In genomic region chr21:43334214-43334958, GRCh38 we compare ENCODE assay signal across 15 cellular contexts.
DNase-seq lines count a peak whose midpoint lies in the region; ATAC-seq, FAIRE-seq and TF ChIP-seq lines count a peak whose summit lies in the region.
"Had no signal": no experiment of that assay in that cellular context is flagged by ENCODE, and none has a peak within 500 bp of the region (broad histone marks: within the 10 kb centered on the region; RNA-seq: fewer than 3 reads in every experiment).

No MANE protein-coding gene starts in this region.

- H3K4me3 ChIP-seq in ACC112 (ENCODE audit: low read depth, low read length) (no peak overlapping the region), PC-3 (ENCODE audit: low read length) (peak overlapping the region; percentile 62; the same call in 1 of the 2 replicates), H1 (ENCODE audit: extremely low read depth in 1 of 4, insufficient read depth in 2 of 4, low read depth in 3 of 4, low read length in 4 of 4) (no peak overlapping the region), neural progenitor cell (no peak overlapping the region)

- H2AFZ ChIP-seq in ACC112 (ENCODE audit: low read length, unreplicated experiment) (no peak overlapping the region), PC-3 (ENCODE audit: low read length) (no peak overlapping the region), H1 (ENCODE audit: low read length) (no peak overlapping the region), neural progenitor cell (replicated peaks) (no peak overlapping the region)

- no peak overlapping the region for H2BK120ac ChIP-seq in H1 (replicated peaks; ENCODE audit: low read depth, low read length)

- H3K4me1 Mint-ChIP-seq in neural progenitor cell = peaks cover 35% of the 10 kb centered on the region

- peak overlapping the region; percentile 95 for H3K27ac Mint-ChIP-seq in neural progenitor cell
- H3K27ac Mint-ChIP-seq: activated CD8-positive, alpha-beta memory T cell treated with anti-CD3 and anti-CD28 coated beads, Interleukin-2, amount 10 ng/mL, durations not matched to agents 7 days and 5 days had no signal

- no peak overlapping the region for H3K18ac ChIP-seq in H1 (ENCODE audit: extremely low read depth, low read length)

- POLR2A ChIA-PET in PC-3 (lab: Charles Lee; ENCODE audit: unreplicated experiment) = no interaction called here
- POLR2A ChIA-PET in H1 (lab: Charles Lee; ENCODE audit: partially characterized antibody) = interaction anchor here (0.9 kb wide), 1 partner anchor 16 kb away, joined by 4 read pairs; no protein-coding TSS in a partner anchor

- peak overlapping the region; percentile 3; the same call in 1 of the 2 replicates for H2BK5ac ChIP-seq in H1 (ENCODE audit: low read depth, low read length)

- FAIRE-seq in H1 (lab: Jason Lieb, UNC) = no peak

- H3K79me2 ChIP-seq in ACC112 (ENCODE audit: control insufficient read depth, insufficient read depth, low read length, unreplicated experiment) = no peaks in the 10 kb centered on the region
- no peaks in the 10 kb centered on the region for H3K79me2 ChIP-seq in PC-3 (ENCODE audit: low read length)
- no peaks in the 10 kb centered on the region for H3K79me2 ChIP-seq in H1 (ENCODE audit: control insufficient read depth in 1 of 2, insufficient read depth in 2 of 2, low read length in 2 of 2)
- no peaks in the 10 kb centered on the region for H3K79me2 ChIP-seq in neural progenitor cell (ENCODE audit: low read depth)

- H3K27me3 ChIP-seq in ACC112 (ENCODE audit: insufficient read depth, low read length) = no peaks in the 10 kb centered on the region
- H3K27me3 ChIP-seq in PC-3 (ENCODE audit: low read length) = no peaks in the 10 kb centered on the region
- H3K27me3 ChIP-seq in H1 (replicated peaks in 1 of 4; ENCODE audit: control insufficient read depth in 3 of 4, extremely low read depth in 1 of 4, insufficient read depth in 3 of 4, low read length in 3 of 4) = no peaks in the 10 kb centered on the region; a peak in 1 of 7 replicates
- H3K27me3 ChIP-seq in neural progenitor cell = no peaks in the 10 kb centered on the region

- TF ChIP-seq POLR2A in H1 (IDR thresholded peaks at IDR 0.05; ENCODE audit: control extremely low read depth in 1 of 2, low read depth in 2 of 2, low read length in 2 of 2) = no peak

- H2BK20ac ChIP-seq in H1 (ENCODE audit: low read length) = no peak overlapping the region

- peaks cover 31% of the 10 kb centered on the region for H3K4me1 ChIP-seq in ACC112 (ENCODE audit: control insufficient read depth, insufficient read depth, low read length, unreplicated experiment)
- peaks cover 29% of the 10 kb centered on the region for H3K4me1 ChIP-seq in PC-3 (ENCODE audit: insufficient read depth, low read length)
- H3K4me1 ChIP-seq in H1 (replicated peaks in 1 of 4; ENCODE audit: control insufficient read depth in 3 of 4, insufficient read depth in 4 of 4, low read length in 3 of 4) = peaks cover 0 to 14% (median 9%) of the 10 kb centered on the region in 4 experiments; a peak in 6 of 7 replicates
- H3K4me1 ChIP-seq in neural progenitor cell = peaks cover 11% of the 10 kb centered on the region

- H3K56ac ChIP-seq in H1 (replicated peaks; ENCODE audit: insufficient read length, low read depth, low read length) = no peak overlapping the region

- BruUV-seq in PC-3 (replicated peaks; lab: Mats Ljungman, UMichigan) = no TSS peak

- H4K20me1 ChIP-seq in PC-3 (ENCODE audit: low read length) (no peaks in the 10 kb centered on the region), H1 (replicated peaks in 1 of 2; ENCODE audit: control insufficient read depth in 1 of 2, insufficient read depth in 2 of 2, low read length in 2 of 2) (peaks cover 0 to 2% of the 10 kb centered on the region in 2 experiments), neural progenitor cell (ENCODE audit: low read depth) (no peaks in the 10 kb centered on the region)

- H3K27me3 Mint-ChIP-seq in neural progenitor cell (ENCODE audit: insufficient read depth, low read depth) = peaks cover 35% of the 10 kb centered on the region

- H2BK12ac ChIP-seq in H1 (ENCODE audit: low read depth, low read length) = peak overlapping the region; percentile 63

- H3K9me2 ChIP-seq in PC-3 (replicated peaks; ENCODE audit: low read length) = no peaks in the 10 kb centered on the region

- TF ChIP-seq EP300 in H1 (IDR thresholded peaks at IDR 0.05; ENCODE audit: borderline replicate concordance in 1 of 2, low read depth in 2 of 2, low read length in 2 of 2) = no peak

- H3K27ac ChIP-seq in ACC112 (ENCODE audit: low read depth, low read length) (peak overlapping the region; percentile 81), PC-3 (ENCODE audit: low read length) (peak overlapping the region; percentile 97), H1 (ENCODE audit: low read depth, low read length) (no peak overlapping the region), neural progenitor cell (no peak overlapping the region)

- H3K4me2 ChIP-seq in PC-3 (ENCODE audit: low read length) (peak overlapping the region; percentile 95), H1 (ENCODE audit: insufficient read depth in 1 of 2, low read depth in 2 of 2, low read length in 2 of 2) (no peak overlapping the region), neural progenitor cell (no peak overlapping the region)

- no peak overlapping the region for H4K8ac ChIP-seq in H1 (ENCODE audit: extremely low read depth, insufficient read depth, low read length)

- peak overlapping the region; percentile 81 for H3K9ac ChIP-seq in PC-3 (ENCODE audit: low read length)
- no peak overlapping the region for H3K9ac ChIP-seq in H1 (replicated peaks in 1 of 4; ENCODE audit: extremely low read depth in 1 of 4, low read depth in 3 of 4, low read length in 3 of 4)
- H3K9ac ChIP-seq in neural progenitor cell = no peak overlapping the region

- H4K5ac ChIP-seq in H1 (ENCODE audit: insufficient read length, low read depth, low read length) = no peak overlapping the region

- no peak overlapping the region for H2AK5ac ChIP-seq in H1 (ENCODE audit: low read depth, low read length)

- TF ChIP-seq RAD21 in H1 (IDR thresholded peaks at IDR 0.05 in 1 of 2, conservative IDR thresholded peaks at IDR 0.05 in 1 of 2; ENCODE audit: low read depth in 2 of 2, low read length in 2 of 2) = no peak

- H3K36me3 Mint-ChIP-seq in neural progenitor cell = peaks cover 3% of the 10 kb centered on the region

- intact Hi-C loops in PC-3 (cut with micrococcal nuclease) = loop anchor here (5.0 kb wide), 1 partner anchor 313 kb away; no protein-coding TSS in a partner anchor

- H3K4ac ChIP-seq in H1 (replicated peaks; ENCODE audit: insufficient read length, low read depth, low read length) = no peak overlapping the region

- ATAC-seq in PC-3 = no peak
- ATAC-seq in GM18907 (IDR thresholded peaks at IDR 0.05; ENCODE audit: unreplicated experiment) = no peak
- ATAC-seq in HG02840 (IDR thresholded peaks at IDR 0.05; ENCODE audit: low FRiP score, unreplicated experiment) = no peak
- ATAC-seq: activated CD8-positive, alpha-beta memory T cell treated with anti-CD3 and anti-CD28 coated beads, Interleukin-2, amount 10 ng/mL, durations not matched to agents 7 days and 5 days had no signal

- peak overlapping the region; percentile 21 for H3K4me3 Mint-ChIP-seq in neural progenitor cell
- H3K4me3 Mint-ChIP-seq: activated CD8-positive, alpha-beta memory T cell treated with anti-CD3 and anti-CD28 coated beads, Interleukin-2, amount 10 ng/mL, durations not matched to agents 7 days and 5 days had no signal

- peaks cover 2% of the 10 kb centered on the region; the same call in 1 of the 2 replicates for H3K79me1 ChIP-seq in H1 (ENCODE audit: low read depth, low read length)

- TF ChIP-seq CTCF in PC-3 (conservative IDR thresholded peaks at IDR 0.05; ENCODE audit: low read depth, low read length) (no peak), H1 (IDR thresholded peaks at IDR 0.05; ENCODE audit: control extremely low read depth in 1 of 3, insufficient read depth in 1 of 3, low read depth in 1 of 3, low read length in 3 of 3) (no peak), neural progenitor cell (IDR thresholded peaks at IDR 0.05) (no peak)

- DNase-seq in PC-3 (no peak), H1 (ENCODE audit: low read depth in 1 of 2, low spot score in 2 of 2) (no peak), neural progenitor cell (ENCODE audit: low spot score) (no peak), NCI-H2227 (lab: John Stamatoyannopoulos, UW; ENCODE audit: unreplicated experiment) (no peak), medulla oblongata (ENCODE audit: extremely low spot score) (no peak)
- DNase-seq: activated CD8-positive, alpha-beta memory T cell treated with anti-CD3 and anti-CD28 coated beads, Interleukin-2, amount 10 ng/mL, durations not matched to agents 7 days and 5 days; activated gamma-delta T cell treated with Interleukin-2 at 50 U/mL for 16 hours; DMS 273 treated with DMSO at 0.1 percent for 48 hours; effector CD4-positive, alpha-beta T cell; NCI-H748 treated with DMSO at 0.1 percent for 48 hours; substantia nigra; T-helper 2 cell had no signal

- CTCF ChIA-PET in PC-3 (lab: Charles Lee) = interaction anchor here (0.5 kb wide), 1 partner anchor 124 kb away, joined by 3 read pairs; no protein-coding TSS in a partner anchor
- CTCF ChIA-PET in H1 (lab: Charles Lee; ENCODE audit: partially characterized antibody) = interaction anchor here (0.9 to 1.6 kb wide), 3 partner anchors 19 to 27 kb away, joined by 3 read pairs; no protein-coding TSS in a partner anchor

- no peaks in the 10 kb centered on the region for H3K36me3 ChIP-seq in ACC112 (ENCODE audit: insufficient read depth, low read length)
- no peaks in the 10 kb centered on the region for H3K36me3 ChIP-seq in PC-3 (ENCODE audit: low read depth, low read length)
- no peaks in the 10 kb centered on the region for H3K36me3 ChIP-seq in H1 (ENCODE audit: control insufficient read depth in 2 of 4, insufficient read depth in 4 of 4, low read length in 3 of 4)
- no peaks in the 10 kb centered on the region for H3K36me3 ChIP-seq in neural progenitor cell

- H3K23me2 ChIP-seq in H1 (ENCODE audit: low read depth, low read length) = peaks cover 18% of the 10 kb centered on the region; the same call in 1 of the 2 replicates

- H4K91ac ChIP-seq in H1 (replicated peaks; ENCODE audit: insufficient read length, low read length) = no peak overlapping the region

- peak overlapping the region; percentile 7; the same call in 1 of the 2 replicates for H2BK15ac ChIP-seq in H1 (ENCODE audit: low read length)

- H3F3A ChIP-seq in PC-3 (ENCODE audit: low read length, unreplicated experiment) (no peaks in the 10 kb centered on the region), neural progenitor cell (ENCODE audit: low read depth) (no peaks in the 10 kb centered on the region)

- H3K23ac ChIP-seq in H1 (ENCODE audit: insufficient read length) = no peak overlapping the region

- no peaks in the 10 kb centered on the region for H3K9me3 ChIP-seq in PC-3 (ENCODE audit: low read length)
- H3K9me3 ChIP-seq in H1 (ENCODE audit: insufficient read depth in 2 of 2, low read depth in 1 of 2, low read length in 1 of 2) = no peaks in the 10 kb centered on the region; a peak in 1 of 4 replicates
- no peaks in the 10 kb centered on the region for H3K9me3 ChIP-seq in neural progenitor cell (ENCODE audit: low read depth)

- peaks cover 25% of the 10 kb centered on the region for H3K9me3 Mint-ChIP-seq in neural progenitor cell

- 81% methylated on average over 16 of the region's 16 CpGs; no CpG with 5 or more reads in 1 of the 2 experiments for WGBS in H1 (ENCODE audit: extremely low coverage in 1 of 2, insufficient coverage in 1 of 2, insufficient read length in 1 of 2, insufficient replicate concordance in 2 of 2, low coverage in 1 of 2, low lambda C conversion rate in 2 of 2, missing lambda C conversion rate in 1 of 2), 2 experiments

- H3K14ac ChIP-seq in H1 (ENCODE audit: insufficient read length) = no peak overlapping the region

Comparison
In these comparisons a context has a peak if more than half of its experiments do, and no peak if none do; other contexts are left out.
1. H3K27ac ChIP-seq: peak in ACC112 (single experiment) and PC-3 (single experiment); none in H1 (single experiment) and neural progenitor cell (single experiment).